33 cellular contexts compared by ENCODE assay signal in the genomic region with DNA sequence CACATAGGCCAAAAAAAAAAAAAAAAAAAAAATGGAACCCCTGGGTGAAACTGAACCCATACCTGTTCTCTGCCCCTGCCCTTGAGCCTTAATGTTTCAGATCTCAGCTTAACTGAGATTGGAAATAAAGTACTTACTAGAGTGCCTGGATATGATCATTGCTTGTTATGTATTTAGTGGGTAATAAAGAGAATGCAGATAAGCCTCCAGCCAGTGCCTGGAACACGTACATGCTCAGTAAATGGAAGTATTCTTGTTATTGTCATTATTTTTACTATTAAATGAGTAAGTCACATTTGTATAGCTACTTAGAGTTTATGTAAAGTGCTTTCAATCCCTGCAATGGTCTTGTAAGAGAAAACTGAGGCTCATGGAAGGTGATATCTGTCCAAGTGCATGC. TPM values are rescaled to one million over a fixed set of nuclear protein-coding genes. Genes with fewer than 3 reads are reported as not detected.
"Had no signal": no experiment of that assay in that cellular context is flagged by ENCODE, and none has a peak within 500 bp of the region (broad histone marks: within the 10 kb centered on the region; RNA-seq: fewer than 3 reads in every experiment).

No MANE protein-coding gene starts in this region.

- H3K4me3 Mint-ChIP-seq: activated CD4-positive, alpha-beta memory T cell treated with anti-CD3 and anti-CD28 coated beads for 36 hours; activated naive CD4-positive, alpha-beta T cell treated with anti-CD3 and anti-CD28 coated beads for 36 hours; activated naive CD8-positive, alpha-beta T cell treated with anti-CD3 and anti-CD28 coated beads for 36 hours; activated T-helper 1 cell treated with anti-CD3 and anti-CD28 coated beads, Interleukin-12 subunit alpha, Interleukin-12 subunit beta, Interleukin-2, Interleukin-4 antibody, amounts not matched to agents 30 ng/mL and 10 ng/mL and 1 ng/mL, durations not matched to agents 14 hours and 24 hours and 36 hours; dendritic cell treated with granulocyte-macrophage colony-stimulating factor and Interleukin-4, amounts not matched to agents 40 ng/mL and 50 ng/mL, for 4 days; nephron progenitor cell; T-helper 1 cell treated with Interleukin-12 subunit alpha and Interleukin-12 subunit beta and Interleukin-4 antibody, amounts not matched to agents 30 μg/mL and 1 μg/mL, for 36 hours had no signal

- H3K4me1 Mint-ChIP-seq: activated naive CD8-positive, alpha-beta T cell treated with anti-CD3 and anti-CD28 coated beads for 36 hours had no signal

- H3K27ac Mint-ChIP-seq: activated CD4-positive, alpha-beta memory T cell treated with anti-CD3 and anti-CD28 coated beads for 36 hours; activated naive CD4-positive, alpha-beta T cell treated with anti-CD3 and anti-CD28 coated beads for 36 hours; activated naive CD8-positive, alpha-beta T cell treated with anti-CD3 and anti-CD28 coated beads for 36 hours; activated T-helper 1 cell treated with anti-CD3 and anti-CD28 coated beads, Interleukin-12 subunit alpha, Interleukin-12 subunit beta, Interleukin-2, Interleukin-4 antibody, amounts not matched to agents 30 ng/mL and 10 ng/mL and 1 ng/mL, durations not matched to agents 14 hours and 24 hours and 36 hours; dendritic cell treated with granulocyte-macrophage colony-stimulating factor and Interleukin-4, amounts not matched to agents 40 ng/mL and 50 ng/mL, for 4 days; nephron progenitor cell; progenitor cell of endocrine pancreas; T-helper 1 cell treated with Interleukin-12 subunit alpha and Interleukin-12 subunit beta and Interleukin-4 antibody, amounts not matched to agents 30 μg/mL and 1 μg/mL, for 36 hours had no signal

- H3K36me3 Mint-ChIP-seq: activated CD4-positive, alpha-beta memory T cell treated with anti-CD3 and anti-CD28 coated beads for 36 hours; activated naive CD8-positive, alpha-beta T cell treated with anti-CD3 and anti-CD28 coated beads for 36 hours had no signal

- H3K36me3 ChIP-seq: ascending aorta, brain microvascular endothelial cell, esophagus squamous epithelium, neutrophil, suprapubic skin, tibial nerve had no signal

- H3K27ac ChIP-seq: ascending aorta, epithelial cell of prostate, neutrophil, suprapubic skin, VCaP had no signal

- H3K9me3 Mint-ChIP-seq: activated CD4-positive, alpha-beta memory T cell treated with anti-CD3 and anti-CD28 coated beads for 36 hours; activated naive CD4-positive, alpha-beta T cell treated with anti-CD3 and anti-CD28 coated beads for 36 hours; activated naive CD8-positive, alpha-beta T cell treated with anti-CD3 and anti-CD28 coated beads for 36 hours; activated T-helper 1 cell treated with anti-CD3 and anti-CD28 coated beads, Interleukin-12 subunit alpha, Interleukin-12 subunit beta, Interleukin-2, Interleukin-4 antibody, amounts not matched to agents 30 ng/mL and 10 ng/mL and 1 ng/mL, durations not matched to agents 14 hours and 24 hours and 36 hours; dendritic cell treated with granulocyte-macrophage colony-stimulating factor and Interleukin-4, amounts not matched to agents 40 ng/mL and 50 ng/mL, for 4 days; nephron progenitor cell; T-helper 1 cell treated with Interleukin-12 subunit alpha and Interleukin-12 subunit beta and Interleukin-4 antibody, amounts not matched to agents 30 μg/mL and 1 μg/mL, for 36 hours had no signal

- H3K27me3 Mint-ChIP-seq: dendritic cell treated with granulocyte-macrophage colony-stimulating factor and Interleukin-4, amounts not matched to agents 40 ng/mL and 50 ng/mL, for 4 days; progenitor cell of endocrine pancreas had no signal

- H3K4me3 ChIP-seq: ascending aorta, esophagus squamous epithelium, lung, mucosa of descending colon, suprapubic skin, tibial nerve had no signal

- DNase-seq: activated CD4-positive, alpha-beta memory T cell treated with anti-CD3 and anti-CD28 coated beads for 36 hours; activated CD4-positive, alpha-beta T cell treated with anti-CD3 and anti-CD28 coated beads for 48 hours; activated CD8-positive, alpha-beta memory T cell treated with anti-CD3 and anti-CD28 coated beads, Interleukin-2, amount 50 U/mL, for 4 hours; activated effector memory CD4-positive, alpha-beta T cell treated with anti-CD3 and anti-CD28 coated beads, Interleukin-2, amount 50 U/mL, for 16 hours; activated naive CD4-positive, alpha-beta T cell treated with anti-CD3 and anti-CD28 coated beads for 36 hours; activated naive CD8-positive, alpha-beta T cell treated with anti-CD3 and anti-CD28 coated beads for 36 hours; activated T-cell treated with anti-CD3 and anti-CD28 coated beads, Interleukin-2, amount 50 U/mL, for 1 hour; brain microvascular endothelial cell; caudate nucleus; effector CD4-positive, alpha-beta T cell; esophagus squamous epithelium; glutamatergic neuron; hippocampal formation; mucosa of descending colon; nephron progenitor cell; retina; stimulated activated CD4-positive, alpha-beta T cell treated with anti-CD3 and anti-CD28 coated beads, Interleukin-15, amount 100 ng/mL, for 24 hours; stimulated activated CD4-positive, alpha-beta T cell treated with anti-CD3 and anti-CD28 coated beads, Interleukin-2, amount 100 ng/mL, for 24 hours; stimulated activated naive CD4-positive, alpha-beta T cell; SW 1271; T-helper 9 cell had no signal

- H3K27me3 ChIP-seq: ascending aorta, brain microvascular endothelial cell, esophagus squamous epithelium, suprapubic skin, tibial nerve had no signal

- H3K9me3 ChIP-seq: ascending aorta, esophagus squamous epithelium, mucosa of descending colon, neutrophil, suprapubic skin, tibial nerve had no signal

RNA-seq across cellular contexts. Expression of a gene that starts 14.7 kb away (rescaled TPM):
- total RNA-seq: activated CD4-positive, alpha-beta memory T cell treated with anti-CD3 and anti-CD28 coated beads for 36 hours; activated CD8-positive, alpha-beta memory T cell treated with anti-CD3 and anti-CD28 coated beads for 36 hours; activated naive CD4-positive, alpha-beta T cell treated with anti-CD3 and anti-CD28 coated beads for 36 hours; activated naive CD8-positive, alpha-beta T cell treated with anti-CD3 and anti-CD28 coated beads for 36 hours; activated T-helper 1 cell treated with anti-CD3 and anti-CD28 coated beads, Interleukin-12 subunit alpha, Interleukin-12 subunit beta, Interleukin-2, Interleukin-4 antibody, amounts not matched to agents 30 ng/mL and 10 ng/mL and 1 ng/mL, durations not matched to agents 14 hours and 24 hours and 36 hours; ascending aorta had no signal
